In the genomic region with DNA sequence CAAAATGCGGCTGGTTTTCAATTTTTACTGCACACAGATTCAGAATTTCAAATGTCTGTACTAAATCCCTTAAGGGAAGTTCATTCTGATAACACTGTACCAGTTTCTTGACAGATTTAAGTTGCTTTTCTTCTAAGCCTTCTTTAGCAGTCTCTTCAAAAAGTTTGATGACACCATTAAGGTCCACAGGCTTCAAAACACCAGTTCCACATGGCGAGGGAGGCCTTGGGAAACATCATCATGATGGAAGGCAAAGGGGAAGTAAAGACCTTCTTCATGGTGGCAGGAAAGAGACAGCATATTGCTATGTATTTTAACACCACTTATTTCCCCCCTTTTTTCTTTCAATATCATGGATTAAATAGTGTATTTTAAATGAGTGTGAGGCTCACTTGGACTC, we compare ENCODE assay signal across 11 cellular contexts. TPM values are rescaled to one million over a fixed set of nuclear protein-coding genes. Genes with fewer than 3 reads are reported as not detected.
DNase-seq lines count a peak whose midpoint lies in the region; ATAC-seq and TF ChIP-seq lines count a peak whose summit lies in the region.
"Had no signal": no experiment of that assay in that cellular context is flagged by ENCODE, and none has a peak within 500 bp of the region (broad histone marks: within the 10 kb centered on the region; RNA-seq: fewer than 3 reads in every experiment).

No MANE protein-coding gene starts in this region.

- no peaks in the 10 kb centered on the region for H3K27me3 Mint-ChIP-seq in CD8-positive, alpha-beta T cell (ENCODE audit: low read depth)
- H3K27me3 Mint-ChIP-seq in IgD-negative memory B cell, result no peaks in the 10 kb centered on the region
- H3K27me3 Mint-ChIP-seq in activated naive CD8-positive, alpha-beta T cell treated with anti-CD3 and anti-CD28 coated beads, Interleukin-2, amount 10 ng/mL, durations not matched to agents 7 days and 5 days, result no peaks in the 10 kb centered on the region
- no peaks in the 10 kb centered on the region for H3K27me3 Mint-ChIP-seq in naive thymus-derived CD8-positive, alpha-beta T cell

- H3K4me1 Mint-ChIP-seq in CD8-positive, alpha-beta T cell (ENCODE audit: low read depth), result peaks cover 85% of the 10 kb centered on the region
- H3K4me1 Mint-ChIP-seq in IgD-negative memory B cell, result peaks cover 38 to 55% (median 52%) of the 10 kb centered on the region in 3 donors
- peaks cover 58% of the 10 kb centered on the region for H3K4me1 Mint-ChIP-seq in activated naive CD8-positive, alpha-beta T cell treated with anti-CD3 and anti-CD28 coated beads, Interleukin-2, amount 10 ng/mL, durations not matched to agents 7 days and 5 days
- H3K4me1 Mint-ChIP-seq in naive thymus-derived CD8-positive, alpha-beta T cell, result peaks cover 32 to 89% (median 83%) of the 10 kb centered on the region in 4 donors

- no peak for TF ChIP-seq CTCF in CD8-positive, alpha-beta T cell (IDR thresholded peaks at IDR 0.05)

- peaks cover 56% of the 10 kb centered on the region for H3K36me3 Mint-ChIP-seq in CD8-positive, alpha-beta T cell
- peaks cover 17% of the 10 kb centered on the region for H3K36me3 Mint-ChIP-seq in IgD-negative memory B cell
- peaks cover 32% of the 10 kb centered on the region for H3K36me3 Mint-ChIP-seq in activated naive CD8-positive, alpha-beta T cell treated with anti-CD3 and anti-CD28 coated beads, Interleukin-2, amount 10 ng/mL, durations not matched to agents 7 days and 5 days
- H3K36me3 Mint-ChIP-seq in naive thymus-derived CD8-positive, alpha-beta T cell, result peaks cover 17 to 53% (median 22%) of the 10 kb centered on the region in 3 donors

- in situ Hi-C loops in ACHN (cut with HindIII; ENCODE audit: low pct_ligation_motif_present, low pct_unique_long_range_greater_than_20kb, low sequenced_read_pairs), result no loop called here

- H3K27ac ChIP-seq in CD8-positive, alpha-beta T cell (ENCODE audit: low read depth, low read length), result peak overlapping the region; percentile 45
- H3K27ac ChIP-seq: WERI-Rb-1 had no signal

- peaks cover 23% of the 10 kb centered on the region for H3K36me3 ChIP-seq in CD8-positive, alpha-beta T cell (ENCODE audit: insufficient read depth, low read length)
- H3K36me3 ChIP-seq: WERI-Rb-1 had no signal

- H3K9me3 Mint-ChIP-seq in CD8-positive, alpha-beta T cell, result no peaks in the 10 kb centered on the region
- H3K9me3 Mint-ChIP-seq in IgD-negative memory B cell, result no peaks in the 10 kb centered on the region
- no peaks in the 10 kb centered on the region for H3K9me3 Mint-ChIP-seq in activated naive CD8-positive, alpha-beta T cell treated with anti-CD3 and anti-CD28 coated beads, Interleukin-2, amount 10 ng/mL, durations not matched to agents 7 days and 5 days
- H3K9me3 Mint-ChIP-seq in naive thymus-derived CD8-positive, alpha-beta T cell, result no peaks in the 10 kb centered on the region
- H3K9me3 Mint-ChIP-seq: H9 had no signal

- no peak for DNase-seq in CD8-positive, alpha-beta T cell
- DNase-seq in activated naive CD8-positive, alpha-beta T cell treated with anti-CD3 and anti-CD28 coated beads, Interleukin-2, amount 10 ng/mL, durations not matched to agents 7 days and 5 days, result peak; percentile 4
- no peak for DNase-seq in naive thymus-derived CD8-positive, alpha-beta T cell
- DNase-seq in ACHN, result no peak
- no peak for DNase-seq in central memory CD4-positive, alpha-beta T cell
- DNase-seq: amniotic stem cell, H9, WERI-Rb-1 had no signal

- intact Hi-C loops in CD8-positive, alpha-beta T cell (cut with DNase I, micrococcal nuclease), result loop anchor here (1.0 to 2.0 kb wide), 6 partner anchors 9 to 49 kb away; a partner anchor contains a TSS

- CTCF ChIA-PET in CD8-positive, alpha-beta T cell (lab: Charles Lee), result no interaction called here

- no peaks in the 10 kb centered on the region for H3K9me3 ChIP-seq in CD8-positive, alpha-beta T cell (ENCODE audit: low read length)

- H3K4me1 ChIP-seq in CD8-positive, alpha-beta T cell (ENCODE audit: insufficient read depth, low read length), result peaks cover 88% of the 10 kb centered on the region

- H3K4me3 Mint-ChIP-seq in CD8-positive, alpha-beta T cell, result peak overlapping the region; percentile 54
- H3K4me3 Mint-ChIP-seq in IgD-negative memory B cell, result peak overlapping the region; percentile 22 to 78 (median 70)
- peak overlapping the region; percentile 79 for H3K4me3 Mint-ChIP-seq in activated naive CD8-positive, alpha-beta T cell treated with anti-CD3 and anti-CD28 coated beads, Interleukin-2, amount 10 ng/mL, durations not matched to agents 7 days and 5 days
- peak overlapping the region; percentile 21 to 83 (median 74) for H3K4me3 Mint-ChIP-seq in naive thymus-derived CD8-positive, alpha-beta T cell
- H3K4me3 Mint-ChIP-seq: H9 had no signal

- no peak for ATAC-seq in CD8-positive, alpha-beta T cell
- no peak for ATAC-seq in activated naive CD8-positive, alpha-beta T cell treated with anti-CD3 and anti-CD28 coated beads, Interleukin-2, amount 10 ng/mL, durations not matched to agents 7 days and 5 days (ENCODE audit: low read depth)
- no peak for ATAC-seq in naive thymus-derived CD8-positive, alpha-beta T cell
- ATAC-seq in HG03135 (IDR thresholded peaks at IDR 0.05; ENCODE audit: unreplicated experiment) (no peak), GM19452 (IDR thresholded peaks at IDR 0.05; ENCODE audit: unreplicated experiment) (no peak)

- POLR2A ChIA-PET in CD8-positive, alpha-beta T cell (lab: Charles Lee), result interaction anchor here (0.9 to 1.3 kb wide), 3 partner anchors 9 to 37 kb away, joined by 3 to 4 read pairs (median 4); no protein-coding TSS in a partner anchor
- POLR2A ChIA-PET in activated naive CD8-positive, alpha-beta T cell treated with anti-CD3 and anti-CD28 coated beads, Interleukin-2, amount 10 ng/mL, durations not matched to agents 7 days and 5 days (lab: Charles Lee), result no interaction called here
- POLR2A ChIA-PET in naive thymus-derived CD8-positive, alpha-beta T cell (lab: Charles Lee), result interaction anchor here (1.6 to 15.8 kb wide), 5 partner anchors 9 to 26 kb away, joined by 4 to 162 read pairs (median 10); a partner anchor contains a TSS

- H3K27me3 ChIP-seq in CD8-positive, alpha-beta T cell (ENCODE audit: insufficient read depth, low read length), result no peaks in the 10 kb centered on the region

- peak overlapping the region; percentile 97 for H3K27ac Mint-ChIP-seq in CD8-positive, alpha-beta T cell
- H3K27ac Mint-ChIP-seq in IgD-negative memory B cell, result peak overlapping the region; percentile 43 to 95 (median 82)
- H3K27ac Mint-ChIP-seq in activated naive CD8-positive, alpha-beta T cell treated with anti-CD3 and anti-CD28 coated beads, Interleukin-2, amount 10 ng/mL, durations not matched to agents 7 days and 5 days, result peak overlapping the region; percentile 92
- H3K27ac Mint-ChIP-seq in naive thymus-derived CD8-positive, alpha-beta T cell, result peak overlapping the region; percentile 87 to 99 (median 95)
- H3K27ac Mint-ChIP-seq: H9 had no signal

- H3K4me3 ChIP-seq in CD8-positive, alpha-beta T cell (ENCODE audit: low read depth, low read length), result no peak overlapping the region

RNA-seq across cellular contexts. Expression of a gene that starts 24.5 kb away (rescaled TPM):
- total RNA-seq in CD8-positive, alpha-beta T cell, result 100 to 1,000 TPM; 670 to 690 TPM
- polyA plus RNA-seq in IgD-negative memory B cell, result 134 TPM
- total RNA-seq in activated naive CD8-positive, alpha-beta T cell treated with anti-CD3 and anti-CD28 coated beads, Interleukin-2, amount 10 ng/mL, durations not matched to agents 7 days and 5 days, result 100 to 1,000 TPM; 401 to 414 TPM
- total RNA-seq in naive thymus-derived CD8-positive, alpha-beta T cell, result 100 to 1,000 TPM; 474 to 488 TPM
- 100 to 1,000 TPM in 1 of 3 donors, 10 to 100 TPM in 2; 70.4 to 137 (median 80.0) TPM for polyA plus RNA-seq in naive thymus-derived CD8-positive, alpha-beta T cell

RNA-seq across cellular contexts. Expression of a gene that starts 52.2 kb away (rescaled TPM):
- under 1 TPM in 1 of 2 experiments, not detected in 1; 0.19 TPM for total RNA-seq in CD8-positive, alpha-beta T cell
- 0.79 TPM for polyA plus RNA-seq in IgD-negative memory B cell
- total RNA-seq in activated naive CD8-positive, alpha-beta T cell treated with anti-CD3 and anti-CD28 coated beads, Interleukin-2, amount 10 ng/mL, durations not matched to agents 7 days and 5 days, result not detected
- under 1 TPM in 1 of 2 experiments, not detected in 1; 0.27 TPM for total RNA-seq in naive thymus-derived CD8-positive, alpha-beta T cell
- under 1 TPM in 2 of 3 donors, not detected in 1; 0.20 to 0.21 TPM for polyA plus RNA-seq in naive thymus-derived CD8-positive, alpha-beta T cell
- total RNA-seq: H9 had no signal
